In the genomic region with DNA sequence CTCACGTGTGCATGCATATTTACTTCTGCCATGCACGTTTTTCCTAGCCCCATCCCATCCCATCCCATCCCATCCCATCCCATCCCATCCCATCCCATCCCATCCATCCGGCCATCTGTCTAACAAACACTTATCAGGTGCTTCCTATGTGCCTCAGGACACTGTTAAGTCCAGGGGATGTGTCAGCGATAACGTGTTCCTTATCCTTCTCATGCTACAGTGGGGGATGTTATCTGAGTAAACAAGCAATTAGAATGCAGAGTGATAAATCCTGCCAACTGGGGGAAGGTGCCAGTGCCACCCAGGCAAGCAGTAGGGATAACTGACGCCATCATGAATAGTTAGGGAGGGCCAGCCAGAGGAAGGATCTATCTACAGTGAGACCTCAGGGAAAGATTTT, we compare ENCODE assay signal across 29 cellular contexts.
"Had no signal": no experiment of that assay in that cellular context is flagged by ENCODE, and none has a peak within 500 bp of the region (broad histone marks: within the 10 kb centered on the region; RNA-seq: fewer than 3 reads in every experiment).

No MANE protein-coding gene starts in this region.

- H3K9ac ChIP-seq: KMS-11 had no signal

- H3K27me3 ChIP-seq: adrenal gland, breast epithelium, colonic mucosa had no signal

- H3K4me3 Mint-ChIP-seq: activated CD8-positive, alpha-beta T cell treated with anti-CD3 and anti-CD28 coated beads, Interleukin-2, amount 10 ng/mL, durations not matched to agents 7 days and 5 days; activated naive CD8-positive, alpha-beta T cell treated with anti-CD3 and anti-CD28 coated beads, Interleukin-2, amount 10 ng/mL, durations not matched to agents 7 days and 5 days; T-helper 1 cell treated with Interleukin-12 subunit alpha and Interleukin-12 subunit beta and Interleukin-4 antibody, amounts not matched to agents 30 μg/mL and 1 μg/mL, for 36 hours; WTC11 had no signal

- H3K27me3 Mint-ChIP-seq: activated naive CD8-positive, alpha-beta T cell treated with anti-CD3 and anti-CD28 coated beads, Interleukin-2, amount 10 ng/mL, durations not matched to agents 7 days and 5 days had no signal

- H3K36me3 ChIP-seq: adrenal gland, breast epithelium, colonic mucosa, SJCRH30 had no signal

- H3K9me3 Mint-ChIP-seq: activated naive CD8-positive, alpha-beta T cell treated with anti-CD3 and anti-CD28 coated beads, Interleukin-2, amount 10 ng/mL, durations not matched to agents 7 days and 5 days; T-helper 1 cell treated with Interleukin-12 subunit alpha and Interleukin-12 subunit beta and Interleukin-4 antibody, amounts not matched to agents 30 μg/mL and 1 μg/mL, for 36 hours; WTC11 had no signal

- ATAC-seq: activated CD8-positive, alpha-beta T cell treated with anti-CD3 and anti-CD28 coated beads, Interleukin-2, amount 10 ng/mL, durations not matched to agents 7 days and 5 days; Panc1; WTC11 had no signal

- H3K4me3 ChIP-seq: adrenal gland, breast epithelium, colonic mucosa, SJCRH30 had no signal

- H3K4me1 ChIP-seq: adrenal gland, breast epithelium, colonic mucosa, SJCRH30 had no signal

- DNase-seq: activated CD4-positive, alpha-beta T cell treated with anti-CD3 and anti-CD28 coated beads for 48 hours; activated CD4-positive, alpha-beta T cell treated with anti-CD3 and anti-CD28 coated beads, Interleukin-2, amount 50 U/mL, for 4 hours; activated CD4-positive, CD25-positive, alpha-beta regulatory T cell treated with anti-CD3 and anti-CD28 coated beads, Interleukin-2, amount 50 U/mL, for 72 hours; activated CD8-positive, alpha-beta memory T cell treated with anti-CD3 and anti-CD28 coated beads, Interleukin-2, amount 50 U/mL, for 48 hours; activated CD8-positive, alpha-beta T cell treated with anti-CD3 and anti-CD28 coated beads, Interleukin-2, amount 10 ng/mL, durations not matched to agents 7 days and 5 days; activated naive CD4-positive, alpha-beta T cell treated with anti-CD3 and anti-CD28 coated beads, Interleukin-2, amount 50 U/mL, for 16 hours; activated naive CD8-positive, alpha-beta T cell treated with anti-CD3 and anti-CD28 coated beads, Interleukin-2, amount 10 ng/mL, durations not matched to agents 7 days and 5 days; activated T-cell treated with anti-CD3 and anti-CD28 coated beads, Interleukin-2, amount 50 U/mL, for 1 hour; adrenal gland; anterior cingulate cortex; caudate nucleus; colonic mucosa; NCI-H1092; NCI-H146; NCI-H1930; NCI-H2107; NCI-H2171 treated with DMSO at 0.1 percent for 48 hours; NCI-H226; NCI-H526; NK-92 treated with Interleukin-12 subunit alpha and Interleukin-12 subunit beta, amount 100 ng/mL, for 24 hours; OCI-M1; Right ventricle myocardium superior; SJCRH30 had no signal

- H3K27ac Mint-ChIP-seq: activated CD8-positive, alpha-beta T cell treated with anti-CD3 and anti-CD28 coated beads, Interleukin-2, amount 10 ng/mL, durations not matched to agents 7 days and 5 days; activated naive CD8-positive, alpha-beta T cell treated with anti-CD3 and anti-CD28 coated beads, Interleukin-2, amount 10 ng/mL, durations not matched to agents 7 days and 5 days; T-helper 1 cell treated with Interleukin-12 subunit alpha and Interleukin-12 subunit beta and Interleukin-4 antibody, amounts not matched to agents 30 μg/mL and 1 μg/mL, for 36 hours; WTC11 had no signal

- H3K4me1 Mint-ChIP-seq: activated naive CD8-positive, alpha-beta T cell treated with anti-CD3 and anti-CD28 coated beads, Interleukin-2, amount 10 ng/mL, durations not matched to agents 7 days and 5 days had no signal

- H3K9me3 ChIP-seq: adrenal gland, breast epithelium, colonic mucosa, SJCRH30 had no signal

- H3K36me3 Mint-ChIP-seq: activated naive CD8-positive, alpha-beta T cell treated with anti-CD3 and anti-CD28 coated beads, Interleukin-2, amount 10 ng/mL, durations not matched to agents 7 days and 5 days; WTC11 had no signal

- H3K4me2 ChIP-seq: KMS-11 had no signal

- H3K27ac ChIP-seq: adrenal gland, breast epithelium, colonic mucosa, KMS-11, RWPE1, SJCRH30 had no signal
